8 cellular contexts compared by ENCODE assay signal in the genomic region with DNA sequence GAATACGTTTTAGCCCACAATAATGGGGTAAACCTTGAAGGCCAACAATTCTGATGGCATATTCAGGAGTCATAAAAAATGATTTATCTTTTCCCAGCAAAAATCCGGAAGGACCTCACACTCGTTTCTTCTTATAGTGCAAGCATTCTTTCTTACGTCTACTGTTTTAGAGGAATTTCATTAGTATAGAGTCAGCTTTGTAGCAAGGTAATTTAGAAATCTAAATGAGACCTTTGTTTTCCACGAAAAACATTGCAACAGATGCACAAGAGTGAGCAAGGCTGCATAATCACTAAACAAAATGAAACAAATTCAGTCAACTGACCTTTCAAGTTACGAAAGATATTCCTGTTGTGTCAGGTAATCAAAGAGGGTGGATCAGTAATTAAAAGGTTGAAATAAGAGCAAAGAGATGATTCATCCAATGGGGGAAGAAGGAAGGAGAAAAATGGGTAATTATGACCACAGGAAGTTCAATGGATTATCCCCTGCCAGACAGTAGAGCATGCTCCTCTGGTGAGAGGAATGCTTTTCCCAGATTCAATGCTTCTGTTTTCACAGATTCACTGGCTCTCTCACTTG. TPM values are rescaled to one million over a fixed set of nuclear protein-coding genes. Genes with fewer than 3 reads are reported as not detected.
A peak's percentile ranks its signal among the peaks of the same experiment; 100 is the strongest.
DNase-seq lines count a peak whose midpoint lies in the region; ATAC-seq, FAIRE-seq and TF ChIP-seq lines count a peak whose summit lies in the region.

No MANE protein-coding gene starts in this region.

- no peak for ATAC-seq in right cardiac atrium
- no peak for ATAC-seq in stimulated activated naive B cell treated with anti-CD40 and anti-IgM and Interleukin-4, amounts not matched to agents 10 μg/mL and 1 μg/mL and 100 μg/mL, for 72 hours (replicated peaks)

- H3K9me3 Mint-ChIP-seq in stimulated activated naive B cell treated with anti-CD40 and anti-IgM and Interleukin-4, amounts not matched to agents 10 μg/mL and 1 μg/mL and 100 μg/mL, for 72 hours = peaks cover 3 to 5% of the 10 kb centered on the region in 2 donors

- peak overlapping the region; percentile 86 for H3K27ac ChIP-seq in 22Rv1
- H3K27ac ChIP-seq in GM23248 = peak overlapping the region; percentile 100
- peak overlapping the region; percentile 97 for H3K27ac ChIP-seq in VCaP
- H3K27ac ChIP-seq in right cardiac atrium (ENCODE audit: low read length) = peak overlapping the region; percentile 99

- no peak for TF ChIP-seq CTCF in 22Rv1 (IDR thresholded peaks at IDR 0.05)
- peak; percentile 21; the same call in 1 of the 2 replicates for TF ChIP-seq CTCF in VCaP (conservative IDR thresholded peaks at IDR 0.05)

- H3K4me1 ChIP-seq in GM23248 (ENCODE audit: insufficient read depth) (peaks cover 34% of the 10 kb centered on the region), right cardiac atrium (ENCODE audit: control insufficient read depth, insufficient read depth, low read length) (peaks cover 4% of the 10 kb centered on the region)

- H3K79me2 ChIP-seq in GM23248 (ENCODE audit: insufficient read depth) = peaks cover 44% of the 10 kb centered on the region

- H4K20me1 ChIP-seq in GM23248 (ENCODE audit: insufficient read depth) = peaks cover 32% of the 10 kb centered on the region; the same call in 1 of the 2 replicates

- H3K9me2 ChIP-seq in GM23248 (ENCODE audit: insufficient read depth) = no peaks in the 10 kb centered on the region

- peaks cover 3% of the 10 kb centered on the region; the same call in 1 of the 2 replicates for H3K36me3 ChIP-seq in GM23248 (ENCODE audit: low read depth)

- WGBS in GM23248 (ENCODE audit: low coverage in 1 of 2, low lambda C conversion rate in 2 of 2, missing lambda C conversion rate in 2 of 2), 2 experiments = 24 to 27% methylated on average over 6 of the region's 6 CpGs
- 28% methylated on average over 6 of the region's 6 CpGs for WGBS in right cardiac atrium

- peak overlapping the region; percentile 98 for H2AFZ ChIP-seq in GM23248

- H3K4me3 Mint-ChIP-seq in stimulated activated naive B cell treated with anti-CD40 and anti-IgM and Interleukin-4, amounts not matched to agents 10 μg/mL and 1 μg/mL and 100 μg/mL, for 72 hours = peak overlapping the region; percentile 96 to 97

- in situ Hi-C loops in GM23248 (cut with MboI) = no loop called here

- H3F3A ChIP-seq in GM23248 (ENCODE audit: insufficient read depth) = peaks cover 23% of the 10 kb centered on the region; the same call in 1 of the 2 replicates

- H3K4me3 ChIP-seq in GM23248 (peak overlapping the region; percentile 100), right cardiac atrium (ENCODE audit: low read length) (peak overlapping the region; percentile 85)

- H3K27me3 Mint-ChIP-seq in stimulated activated naive B cell treated with anti-CD40 and anti-IgM and Interleukin-4, amounts not matched to agents 10 μg/mL and 1 μg/mL and 100 μg/mL, for 72 hours = peaks cover 0 to 4% of the 10 kb centered on the region in 2 donors

- H3K4me2 ChIP-seq in GM23248 (ENCODE audit: unreplicated experiment) = peak overlapping the region; percentile 93

- DNase-seq in GM23248 (peak; percentile 48), right cardiac atrium (no peak), HUDEP-2 (lab: John Stamatoyannopoulos, UW; ENCODE audit: unreplicated experiment in 76 of 76) (no peak), frontal cortex (ENCODE audit: low spot score in 2 of 2) (no peak), NCI-H1436 treated with DMSO at 0.1 percent for 48 hours (lab: John Stamatoyannopoulos, UW) (no peak)
- DNase-seq in stimulated activated naive B cell treated with anti-CD40 and anti-IgM and Interleukin-4, amounts not matched to agents 10 μg/mL and 1 μg/mL and 100 μg/mL, for 72 hours = no peak

- H3K9ac ChIP-seq in GM23248 = peak overlapping the region; percentile 100

- H3K36me3 Mint-ChIP-seq in stimulated activated naive B cell treated with anti-CD40 and anti-IgM and Interleukin-4, amounts not matched to agents 10 μg/mL and 1 μg/mL and 100 μg/mL, for 72 hours = peaks cover 13 to 32% of the 10 kb centered on the region in 2 donors

- H3K27ac Mint-ChIP-seq in stimulated activated naive B cell treated with anti-CD40 and anti-IgM and Interleukin-4, amounts not matched to agents 10 μg/mL and 1 μg/mL and 100 μg/mL, for 72 hours = peak overlapping the region; percentile 100

- FAIRE-seq in frontal cortex (lab: Jason Lieb, UNC) = no peak

- H3K4me1 Mint-ChIP-seq in stimulated activated naive B cell treated with anti-CD40 and anti-IgM and Interleukin-4, amounts not matched to agents 10 μg/mL and 1 μg/mL and 100 μg/mL, for 72 hours = peaks cover 21 to 39% of the 10 kb centered on the region in 2 donors

- intact Hi-C loops in right cardiac atrium (cut with DNase I) = loop anchor here in 1 of 4 donors (5.0 kb wide), 1 partner anchor 41 kb away; the partner anchor contains the start of gene NRAS

- H3K27me3 ChIP-seq in GM23248 (replicated peaks; ENCODE audit: insufficient read depth) (no peaks in the 10 kb centered on the region), right cardiac atrium (ENCODE audit: control insufficient read depth, insufficient read depth) (no peaks in the 10 kb centered on the region)

- H3K9me3 ChIP-seq in GM23248 (ENCODE audit: low read depth) (no peaks in the 10 kb centered on the region), right cardiac atrium (ENCODE audit: control insufficient read depth, low read length) (no peaks in the 10 kb centered on the region)

RNA-seq across cellular contexts. Expression of gene CSDE1, which starts 0.6 kb away (rescaled TPM):
- 621 and 808 TPM in 2 replicates for total RNA-seq in GM23248 (2014; rRNA removed; shearing (Covaris generic))
- polyA plus RNA-seq in GM23248 (2016; fragmentation: Nextera tagmentation; extraction: Ambion mirVana) = 274 and 297 TPM in 2 replicates
- 100 to 1,000 TPM; 699 to 819 (median 772) TPM for total RNA-seq in right cardiac atrium
- 227 TPM for polyA plus RNA-seq in right cardiac atrium
- total RNA-seq in frontal cortex = 831 TPM

RNA-seq across cellular contexts. Expression of gene SIKE1, which starts 22.1 kb away (rescaled TPM):
- total RNA-seq in GM23248 (2014; rRNA removed; shearing (Covaris generic)) = 70.3 and 106 TPM in 2 replicates
- 50.9 and 53.0 TPM in 2 replicates for polyA plus RNA-seq in GM23248 (2016; fragmentation: Nextera tagmentation; extraction: Ambion mirVana)
- 10 to 100 TPM; 31.3 to 36.9 (median 34.7) TPM for total RNA-seq in right cardiac atrium
- polyA plus RNA-seq in right cardiac atrium = 17.9 TPM
- 86.8 TPM for total RNA-seq in frontal cortex

RNA-seq across cellular contexts. Expression of gene NRAS, which starts 41.8 kb away (rescaled TPM):
- total RNA-seq in GM23248 (2014; rRNA removed; shearing (Covaris generic)) = 65.0 and 70.7 TPM in 2 replicates
- 36.8 and 38.7 TPM in 2 replicates for polyA plus RNA-seq in GM23248 (2016; fragmentation: Nextera tagmentation; extraction: Ambion mirVana)
- 10 to 100 TPM in 1 of 4 donors, 1 to 10 TPM in 3; 7.3 to 12.8 (median 8.9) TPM for total RNA-seq in right cardiac atrium
- 4.8 TPM for polyA plus RNA-seq in right cardiac atrium
- 84.0 TPM for total RNA-seq in frontal cortex
